In the genomic region with DNA sequence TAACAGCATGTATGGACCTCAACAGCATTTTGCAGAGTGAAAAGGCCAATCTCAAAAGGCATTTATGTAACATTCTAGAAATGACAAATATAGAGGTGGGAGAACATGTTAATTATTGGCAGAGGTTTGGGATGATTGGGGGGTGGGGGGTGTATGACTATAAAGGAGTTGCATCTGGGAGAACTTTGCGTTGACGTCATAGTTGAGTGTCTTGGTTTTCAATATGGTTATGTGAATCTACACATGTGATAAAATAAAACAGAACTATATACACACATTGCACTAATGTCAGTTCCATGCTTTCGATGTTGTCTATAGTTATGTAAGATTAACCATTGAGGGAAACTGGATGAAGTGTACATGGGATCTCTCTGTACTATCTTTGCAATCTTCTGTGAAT, we compare ENCODE assay signal across 27 cellular contexts.
"Had no signal": no experiment of that assay in that cellular context is flagged by ENCODE, and none has a peak within 500 bp of the region (broad histone marks: within the 10 kb centered on the region; RNA-seq: fewer than 3 reads in every experiment).

No MANE protein-coding gene starts in this region.

- H3K4me3 ChIP-seq: stomach, suprapubic skin, testis, thoracic aorta, thyroid gland, tibial artery, tibial nerve, transverse colon, upper lobe of left lung, upper lobe of right lung, uterus, vagina had no signal

- H3K27ac ChIP-seq: stomach, suprapubic skin, testis, thoracic aorta, thyroid gland, tibial artery, transverse colon, upper lobe of left lung, upper lobe of right lung, uterus, vagina had no signal

- FAIRE-seq: urothelium cell line had no signal

- H3K36me3 ChIP-seq: stomach, suprapubic skin, thoracic aorta, thyroid gland, tibial artery, tibial nerve, transverse colon, upper lobe of left lung, upper lobe of right lung, uterus, vagina had no signal

- H3K27me3 ChIP-seq: stomach, suprapubic skin, testis, thyroid gland, tibial artery, tibial nerve, transverse colon, upper lobe of left lung, upper lobe of right lung, uterus, vagina had no signal

- DNase-seq: stimulated activated CD4-positive, alpha-beta T cell treated with anti-CD3 and anti-CD28 coated beads, Interleukin-2, amount 100 ng/mL, for 48 hours; stimulated activated CD4-positive, alpha-beta T cell treated with anti-CD3 and anti-CD28 coated beads, Interleukin-4, amount 100 ng/mL, for 1 hour; stimulated activated CD4-positive, alpha-beta T cell treated with anti-CD3 and anti-CD28 coated beads, Interleukin-4, amount 100 ng/mL, for 24 hours; stimulated activated CD4-positive, alpha-beta T cell treated with anti-CD3 and anti-CD28 coated beads, Interleukin-4, amount 100 ng/mL, for 4 hours; stimulated activated CD8-positive, alpha-beta memory T cell treated with anti-CD3 and anti-CD28 coated beads, Interleukin-4, amount 100 ng/mL, for 48 hours; stimulated activated naive B cell treated with anti-CD40 and anti-IgM and Interleukin-4, amounts not matched to agents 10 μg/mL and 1 μg/mL and 100 μg/mL, for 72 hours; stimulated activated naive CD4-positive, alpha-beta T cell; stimulated activated naive CD4-positive, alpha-beta T cell treated with Interleukin-2 at 50 U/mL for 16 hours; stimulated activated naive CD8-positive, alpha-beta T cell treated with anti-CD3 and anti-CD28 coated beads, Interleukin-15, amount 100 ng/mL, for 72 hours; stimulated activated naive CD8-positive, alpha-beta T cell treated with anti-CD3 and anti-CD28 coated beads, Interleukin-15, Interleukin-2, amounts not matched to agents 100 U/mL and 50 U/mL, for 24 hours; stomach; substantia nigra; testis; thyroid gland; tibial artery; transverse colon; trophoblast cell; upper lobe of left lung; upper lobe of right lung; uterus had no signal

- H3K4me1 ChIP-seq: stomach, suprapubic skin, testis, thyroid gland, tibial artery, tibial nerve, upper lobe of left lung, upper lobe of right lung, uterus, vagina had no signal

- H3K9me3 ChIP-seq: stomach, testis, thoracic aorta, thyroid gland, tibial artery, tibial nerve, transverse colon, upper lobe of left lung, upper lobe of right lung, uterus, vagina had no signal

- ATAC-seq: stimulated activated effector memory CD8-positive, alpha-beta T cell treated with anti-CD3 and anti-CD28 coated beads, Interleukin-12 subunit alpha, Interleukin-12 subunit beta, amount 100 ng/mL, for 72 hours; stimulated activated memory B cell treated with anti-CD40 and anti-IgM and Interleukin-4, amounts not matched to agents 10 μg/mL and 1 μg/mL and 100 μg/mL, for 72 hours; stimulated activated naive B cell treated with anti-CD40 and anti-IgM and Interleukin-4, amounts not matched to agents 10 μg/mL and 1 μg/mL and 100 μg/mL, for 72 hours; stimulated activated naive CD8-positive, alpha-beta T cell treated with anti-CD3 and anti-CD28 coated beads, Interleukin-15, amount 100 ng/mL, for 72 hours; stimulated activated naive CD8-positive, alpha-beta T cell treated with anti-CD3 and anti-CD28 coated beads, Interleukin-15, Interleukin-2, amounts not matched to agents 100 U/mL and 50 U/mL, for 24 hours; upper lobe of right lung had no signal
